29 cellular contexts compared by ENCODE assay signal in the genomic region with DNA sequence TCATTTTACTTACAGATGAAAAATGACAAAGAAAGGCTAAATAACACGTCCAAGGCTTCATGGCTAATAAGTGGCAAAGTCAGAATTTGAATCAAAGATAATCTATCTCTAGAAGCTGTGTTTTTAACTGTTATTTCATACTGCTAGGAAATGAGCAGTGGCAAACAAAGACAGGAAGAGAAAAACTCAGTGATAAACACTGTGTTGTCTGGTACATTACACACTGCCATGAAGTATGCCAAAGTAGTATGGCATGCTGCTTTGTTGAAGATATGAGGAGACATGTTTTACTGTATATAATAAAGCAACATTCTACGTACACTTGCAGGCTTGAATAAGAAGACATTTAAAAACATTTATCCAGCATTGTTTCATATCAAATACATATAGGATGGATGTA.
"Had no signal": no experiment of that assay in that cellular context is flagged by ENCODE, and none has a peak within 500 bp of the region (broad histone marks: within the 10 kb centered on the region; RNA-seq: fewer than 3 reads in every experiment).

No MANE protein-coding gene starts in this region.

- H3K27me3 ChIP-seq: colonic mucosa, esophagus squamous epithelium, foreskin keratinocyte, heart right ventricle, left lung had no signal

- H3K4me3 ChIP-seq: colonic mucosa, esophagus squamous epithelium, heart right ventricle, left lung, lower lobe of right lung had no signal

- FAIRE-seq: endometrium, frontal cortex, islet of Langerhans, keratinocyte had no signal

- H3K27me3 Mint-ChIP-seq: dendritic cell treated with granulocyte-macrophage colony-stimulating factor and Interleukin-4, amounts not matched to agents 40 ng/mL and 50 ng/mL, for 4 days had no signal

- H3K4me1 Mint-ChIP-seq: endodermal cell, memory B cell had no signal

- H3K9me3 ChIP-seq: colonic mucosa, esophagus squamous epithelium, heart right ventricle, left lung, lower lobe of right lung had no signal

- H3K9me3 Mint-ChIP-seq: dendritic cell treated with granulocyte-macrophage colony-stimulating factor and Interleukin-4, amounts not matched to agents 40 ng/mL and 50 ng/mL, for 4 days; effector memory CD8-positive, alpha-beta T cell; endodermal cell; memory B cell; naive thymus-derived CD4-positive, alpha-beta T cell had no signal

- H3K36me3 ChIP-seq: colonic mucosa, esophagus squamous epithelium, heart right ventricle, left lung, lower lobe of right lung had no signal

- H3K27ac ChIP-seq: colonic mucosa, epithelial cell of prostate, esophagus squamous epithelium, foreskin keratinocyte, heart right ventricle, left lung, lower lobe of right lung had no signal

- DNase-seq: cerebellar nuclear complex; colonic mucosa; cortex of kidney; effector CD8-positive, alpha-beta T cell; effector memory CD8-positive, alpha-beta T cell; endodermal cell; erythroblast; esophagus squamous epithelium; foreskin keratinocyte; glutamatergic neuron; head of caudate nucleus; heart right ventricle; hippocampal formation; left cardiac atrium; left lung; left ventricle myocardium superior; lower lobe of right lung; mammary epithelial cell; mesendoderm; midbrain; naive thymus-derived CD4-positive, alpha-beta T cell had no signal

- H3K36me3 Mint-ChIP-seq: memory B cell had no signal

- ATAC-seq: effector memory CD8-positive, alpha-beta T cell; esophagus mucosa; foreskin keratinocyte; heart right ventricle; left cardiac atrium; left lung; left ventricle myocardium superior; lower lobe of right lung; naive thymus-derived CD4-positive, alpha-beta T cell had no signal

- H3K27ac Mint-ChIP-seq: dendritic cell treated with granulocyte-macrophage colony-stimulating factor and Interleukin-4, amounts not matched to agents 40 ng/mL and 50 ng/mL, for 4 days; effector memory CD8-positive, alpha-beta T cell; endodermal cell; memory B cell; naive thymus-derived CD4-positive, alpha-beta T cell had no signal

- H3K4me3 Mint-ChIP-seq: dendritic cell treated with granulocyte-macrophage colony-stimulating factor and Interleukin-4, amounts not matched to agents 40 ng/mL and 50 ng/mL, for 4 days; effector memory CD8-positive, alpha-beta T cell; endodermal cell; memory B cell; naive thymus-derived CD4-positive, alpha-beta T cell had no signal

- H3K4me1 ChIP-seq: colonic mucosa, esophagus squamous epithelium, foreskin keratinocyte, heart right ventricle, left lung, lower lobe of right lung had no signal
